8 cellular contexts compared by ENCODE assay signal in the genomic region with DNA sequence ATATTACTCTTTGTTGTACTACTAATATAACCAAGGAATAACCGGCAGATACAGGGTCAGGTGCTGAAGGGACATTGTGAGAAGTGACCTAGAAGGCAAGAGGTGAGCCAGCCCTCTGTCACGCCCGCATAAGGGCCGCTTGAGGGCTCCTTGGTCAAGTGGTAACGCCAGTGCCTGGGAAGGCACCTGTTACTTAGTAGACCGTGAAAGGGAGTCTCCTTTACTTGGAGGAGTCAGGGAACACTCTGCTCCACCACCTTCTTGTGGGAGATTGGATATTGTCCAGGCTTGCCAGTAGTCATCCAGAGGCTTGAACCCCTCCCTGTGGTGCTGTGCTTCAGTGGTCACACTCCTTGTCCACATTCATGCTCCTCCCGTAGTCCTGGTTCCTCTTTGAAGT. TPM values are rescaled to one million over a fixed set of nuclear protein-coding genes. Genes with fewer than 3 reads are reported as not detected.
DNase-seq lines count a peak whose midpoint lies in the region; ATAC-seq, FAIRE-seq and TF ChIP-seq lines count a peak whose summit lies in the region.
"Not testable (repeated sequence)": the region's sequence is repeated elsewhere in the genome, so short reads cannot be mapped to it uniquely, and the experiment has no call there.

No MANE protein-coding gene starts in this region.

- not testable (repeated sequence) for H2AK5ac ChIP-seq in trophoblast cell (ENCODE audit: low read length)

- POLR2A ChIA-PET in T-cell (lab: Charles Lee) (interaction anchor here in 1 of 2 donors (0.6 kb wide), 1 partner anchor 1401 kb away, joined by 3 read pairs; no protein-coding TSS in a partner anchor), MCF 10A (lab: Yijun Ruan, JAX) (interaction anchor here (0.8 kb wide), 1 partner anchor 10 kb away, joined by 4 read pairs; no protein-coding TSS in a partner anchor)
- POLR2A ChIA-PET in activated CD8-positive, alpha-beta T cell treated with anti-CD3 and anti-CD28 coated beads, Interleukin-2, amount 10 ng/mL, durations not matched to agents 7 days and 5 days (lab: Charles Lee) = not testable (repeated sequence)

- DNase-seq in CD14-positive monocyte (ENCODE audit: low spot score); GM12891 (ENCODE audit: insufficient read length, low spot score); T-cell; activated naive CD4-positive, alpha-beta T cell treated with anti-CD3 and anti-CD28 coated beads, Interleukin-2, amount 10 ng/mL, durations not matched to agents 7 days and 5 days; MCF 10A (ENCODE audit: unreplicated experiment): not testable (repeated sequence)
- peak; percentile 20 for DNase-seq in activated CD8-positive, alpha-beta T cell treated with anti-CD3 and anti-CD28 coated beads, Interleukin-2, amount 10 ng/mL, durations not matched to agents 7 days and 5 days
- DNase-seq in kidney tubule cell (ENCODE audit: low spot score) = peak; percentile 76
- DNase-seq in trophoblast cell = peak; percentile 56 to 59

- H3K18ac ChIP-seq in trophoblast cell (ENCODE audit: low read length) = peak overlapping the region; percentile 56

- not testable (repeated sequence) for H2AFZ ChIP-seq in trophoblast cell (ENCODE audit: insufficient read depth, low read length, poor library complexity)

- WGBS in trophoblast cell (ENCODE audit: extremely low coverage, insufficient coverage, insufficient read length) = no CpG with 5 or more reads among the region's 7 CpGs

- FAIRE-seq in GM12891 (lab: Jason Lieb, UNC) = not testable (repeated sequence)

- peaks cover 66 to 72% of the 10 kb centered on the region in 2 donors for H3K36me3 Mint-ChIP-seq in CD14-positive monocyte
- peaks cover 58% of the 10 kb centered on the region for H3K36me3 Mint-ChIP-seq in T-cell
- peaks cover 83% of the 10 kb centered on the region for H3K36me3 Mint-ChIP-seq in activated CD8-positive, alpha-beta T cell treated with anti-CD3 and anti-CD28 coated beads, Interleukin-2, amount 10 ng/mL, durations not matched to agents 7 days and 5 days (ENCODE audit: low read depth)
- H3K36me3 Mint-ChIP-seq in activated naive CD4-positive, alpha-beta T cell treated with anti-CD3 and anti-CD28 coated beads, Interleukin-2, amount 10 ng/mL, durations not matched to agents 7 days and 5 days = peaks cover 79% of the 10 kb centered on the region
- H3K36me3 Mint-ChIP-seq in MCF 10A (ENCODE audit: insufficient read depth, unreplicated experiment) = peaks cover 72% of the 10 kb centered on the region

- H3K27me3 Mint-ChIP-seq in CD14-positive monocyte (ENCODE audit: low read depth in 3 of 3); T-cell; activated CD8-positive, alpha-beta T cell treated with anti-CD3 and anti-CD28 coated beads, Interleukin-2, amount 10 ng/mL, durations not matched to agents 7 days and 5 days (ENCODE audit: low read depth); activated naive CD4-positive, alpha-beta T cell treated with anti-CD3 and anti-CD28 coated beads, Interleukin-2, amount 10 ng/mL, durations not matched to agents 7 days and 5 days; MCF 10A (ENCODE audit: insufficient read depth, unreplicated experiment): not testable (repeated sequence)

- H3K79me2 ChIP-seq in trophoblast cell (ENCODE audit: control insufficient read depth, insufficient read depth, low read length, poor library complexity) = peaks cover 12% of the 10 kb centered on the region

- not testable (repeated sequence) for H3K79me1 ChIP-seq in trophoblast cell (ENCODE audit: low read length)

- ATAC-seq in T-cell (replicated peaks in 1 of 4); activated CD8-positive, alpha-beta T cell treated with anti-CD3 and anti-CD28 coated beads, Interleukin-2, amount 10 ng/mL, durations not matched to agents 7 days and 5 days: not testable (repeated sequence)

- H3K27ac ChIP-seq in trophoblast cell (ENCODE audit: low read depth, low read length) = peak overlapping the region; percentile 69

- H4K12ac ChIP-seq in trophoblast cell (ENCODE audit: low read depth, low read length) = not testable (repeated sequence)

- peak overlapping the region; percentile 52 for H2BK5ac ChIP-seq in trophoblast cell (ENCODE audit: low read depth, low read length, poor library complexity)

- BruUV-seq in MCF 10A (replicated peaks; lab: Mats Ljungman, UMichigan) = not testable (repeated sequence)

- TF ChIP-seq POLR2A in GM12891 (IDR thresholded peaks at IDR 0.05; ENCODE audit: low read depth, low read length) = not testable (repeated sequence)

- not testable (repeated sequence) for H3K9me3 ChIP-seq in trophoblast cell (ENCODE audit: insufficient read depth, low read depth, low read length)

- H3K14ac ChIP-seq in trophoblast cell (ENCODE audit: low read length) = not testable (repeated sequence)

- not testable (repeated sequence) for TF ChIP-seq CTCF in CD14-positive monocyte (IDR thresholded peaks at IDR 0.05); MCF 10A (IDR thresholded peaks at IDR 0.05; ENCODE audit: unreplicated experiment)

- H3K4me2 ChIP-seq in trophoblast cell (ENCODE audit: low read length) = peak overlapping the region; percentile 28

- not testable (repeated sequence) for H3K27me3 ChIP-seq in trophoblast cell (ENCODE audit: insufficient read depth, low read length)

- not testable (repeated sequence) for H4K8ac ChIP-seq in trophoblast cell (ENCODE audit: low read depth, low read length)

- H3K4me1 Mint-ChIP-seq in CD14-positive monocyte (peaks cover 48% of the 10 kb centered on the region), T-cell (peaks cover 81 to 87% (median 82%) of the 10 kb centered on the region in 3 donors), MCF 10A (ENCODE audit: insufficient read depth, unreplicated experiment) (peaks cover 25% of the 10 kb centered on the region)
- H3K4me1 Mint-ChIP-seq in activated CD8-positive, alpha-beta T cell treated with anti-CD3 and anti-CD28 coated beads, Interleukin-2, amount 10 ng/mL, durations not matched to agents 7 days and 5 days (ENCODE audit: low read depth) = peaks cover 79% of the 10 kb centered on the region
- peaks cover 82% of the 10 kb centered on the region for H3K4me1 Mint-ChIP-seq in activated naive CD4-positive, alpha-beta T cell treated with anti-CD3 and anti-CD28 coated beads, Interleukin-2, amount 10 ng/mL, durations not matched to agents 7 days and 5 days

- not testable (repeated sequence) for H3K4ac ChIP-seq in trophoblast cell (ENCODE audit: low read depth, low read length)

- CTCF ChIA-PET in T-cell (lab: Charles Lee) = not testable (repeated sequence)
- CTCF ChIA-PET in activated CD8-positive, alpha-beta T cell treated with anti-CD3 and anti-CD28 coated beads, Interleukin-2, amount 10 ng/mL, durations not matched to agents 7 days and 5 days (lab: Charles Lee) = interaction anchor here (1.4 kb wide), 1 partner anchor 9 kb away, joined by 4 read pairs; no protein-coding TSS in a partner anchor
- CTCF ChIA-PET in activated naive CD4-positive, alpha-beta T cell treated with anti-CD3 and anti-CD28 coated beads, Interleukin-2, amount 10 ng/mL, durations not matched to agents 7 days and 5 days (lab: Charles Lee) = interaction anchor here (1.0 kb wide), 1 partner anchor 10 kb away, joined by 3 read pairs; no protein-coding TSS in a partner anchor
- CTCF ChIA-PET in MCF 10A (lab: Yijun Ruan, JAX) = interaction anchor here (1.2 kb wide), 1 partner anchor 69 kb away, joined by 4 read pairs; no protein-coding TSS in a partner anchor

- not testable (repeated sequence) for H2BK120ac ChIP-seq in trophoblast cell (ENCODE audit: insufficient read depth, low read length, poor library complexity)

- not testable (repeated sequence) for H3K23ac ChIP-seq in trophoblast cell (ENCODE audit: low read length)

- not testable (repeated sequence) for H3K9me3 Mint-ChIP-seq in CD14-positive monocyte; T-cell; activated CD8-positive, alpha-beta T cell treated with anti-CD3 and anti-CD28 coated beads, Interleukin-2, amount 10 ng/mL, durations not matched to agents 7 days and 5 days (ENCODE audit: insufficient read depth); activated naive CD4-positive, alpha-beta T cell treated with anti-CD3 and anti-CD28 coated beads, Interleukin-2, amount 10 ng/mL, durations not matched to agents 7 days and 5 days; MCF 10A (ENCODE audit: unreplicated experiment)

- H4K91ac ChIP-seq in trophoblast cell (ENCODE audit: low read depth, low read length) = not testable (repeated sequence)

- H3K27ac Mint-ChIP-seq in CD14-positive monocyte (peak overlapping the region in 6 of 7 donors; percentile 10 to 90 (median 63)), T-cell (peak overlapping the region; percentile 90 to 94), MCF 10A (ENCODE audit: low read depth, unreplicated experiment) (peak overlapping the region; percentile 54)
- H3K27ac Mint-ChIP-seq in activated CD8-positive, alpha-beta T cell treated with anti-CD3 and anti-CD28 coated beads, Interleukin-2, amount 10 ng/mL, durations not matched to agents 7 days and 5 days = peak overlapping the region; percentile 73
- H3K27ac Mint-ChIP-seq in activated naive CD4-positive, alpha-beta T cell treated with anti-CD3 and anti-CD28 coated beads, Interleukin-2, amount 10 ng/mL, durations not matched to agents 7 days and 5 days = peak overlapping the region; percentile 86

- not testable (repeated sequence) for H3K4me1 ChIP-seq in trophoblast cell (ENCODE audit: control insufficient read depth in 1 of 2, insufficient read depth in 2 of 2, low read length in 2 of 2)

- H3K9ac ChIP-seq in trophoblast cell (ENCODE audit: low read length) = not testable (repeated sequence)

- H3K36me3 ChIP-seq in trophoblast cell (ENCODE audit: control insufficient read depth in 1 of 2, insufficient read depth in 2 of 2, low read length in 2 of 2) = peaks cover 29 to 43% of the 10 kb centered on the region in 2 experiments

- H3K4me3 ChIP-seq in trophoblast cell (ENCODE audit: low read depth, low read length) = not testable (repeated sequence)

- not testable (repeated sequence) for H3K4me3 Mint-ChIP-seq in CD14-positive monocyte; MCF 10A (ENCODE audit: unreplicated experiment)
- peak overlapping the region; percentile 51 to 65 (median 58) for H3K4me3 Mint-ChIP-seq in T-cell
- H3K4me3 Mint-ChIP-seq in activated CD8-positive, alpha-beta T cell treated with anti-CD3 and anti-CD28 coated beads, Interleukin-2, amount 10 ng/mL, durations not matched to agents 7 days and 5 days = peak overlapping the region; percentile 30
- peak overlapping the region; percentile 25 for H3K4me3 Mint-ChIP-seq in activated naive CD4-positive, alpha-beta T cell treated with anti-CD3 and anti-CD28 coated beads, Interleukin-2, amount 10 ng/mL, durations not matched to agents 7 days and 5 days

- intact Hi-C loops in CD14-positive monocyte (cut with micrococcal nuclease) = loop anchor here in 1 of 2 donors (5.0 to 10.0 kb wide), 2 partner anchors 58 to 875 kb away; no protein-coding TSS in a partner anchor
- intact Hi-C loops in MCF 10A (cut with micrococcal nuclease) = loop anchor here (10.0 kb wide), 1 partner anchor 195 kb away; no protein-coding TSS in a partner anchor

- not testable (repeated sequence) for H2BK12ac ChIP-seq in trophoblast cell (ENCODE audit: low read length)

RNA-seq across cellular contexts. Expression of a gene that starts 5.9 kb away (rescaled TPM):
- polyA plus RNA-seq in CD14-positive monocyte = 10 to 100 TPM; 23.4 to 28.4 TPM
- 34.0 TPM for polyA plus RNA-seq in GM12891 (2012; ENCODE audit: low read depth, missing spikeins)
- total RNA-seq in T-cell (100 to 1,000 TPM in 4 of 5 donors, 10 to 100 TPM in 1; 97.0 to 151 (median 126) TPM), MCF 10A (2022) (70.3 and 72.5 TPM in 2 replicates)
- total RNA-seq in activated CD8-positive, alpha-beta T cell treated with anti-CD3 and anti-CD28 coated beads, Interleukin-2, amount 10 ng/mL, durations not matched to agents 7 days and 5 days = 100 to 1,000 TPM; 161 to 167 TPM
- 105 and 108 TPM in 2 replicates for polyA plus RNA-seq in trophoblast cell (2013)
